Comparison of ENCODE assay signal across 8 cellular contexts in genomic region chr12:51950682-51951198, GRCh38. TPM values are rescaled to one million over a fixed set of nuclear protein-coding genes. Genes with fewer than 3 reads are reported as not detected.
DNase-seq lines count a peak whose midpoint lies in the region; ATAC-seq and TF ChIP-seq lines count a peak whose summit lies in the region.

No MANE protein-coding gene starts in this region.

- peaks cover 0 to 17% (median 3%) of the 10 kb centered on the region in 11 experiments; a peak in 9 of 22 replicates for H3K36me3 ChIP-seq in BLaER1 treated with 17β-estradiol and CSF1 and Interleukin-3, amounts not matched to agents 10 nM and 100 nM
- H3K36me3 ChIP-seq in MG63: no peaks in the 10 kb centered on the region
- H3K36me3 ChIP-seq in effector memory CD4-positive, alpha-beta T cell (ENCODE audit: control insufficient read depth, insufficient read depth, low read length): no peaks in the 10 kb centered on the region
- no peaks in the 10 kb centered on the region for H3K36me3 ChIP-seq in neural progenitor cell

- H3K4me1 ChIP-seq in BLaER1 treated with 17β-estradiol and CSF1 and Interleukin-3, amounts not matched to agents 10 nM and 100 nM: peaks cover 36 to 69% (median 57%) of the 10 kb centered on the region in 10 experiments
- H3K4me1 ChIP-seq in effector memory CD4-positive, alpha-beta T cell (ENCODE audit: control insufficient read depth, insufficient read depth, low read length, poor library complexity, severe bottlenecking): peaks cover 5% of the 10 kb centered on the region
- H3K4me1 ChIP-seq in neural progenitor cell: peaks cover 7% of the 10 kb centered on the region

- peak overlapping the region; percentile 71 for H2AFZ ChIP-seq in neural progenitor cell (replicated peaks)

- H3K9me3 Mint-ChIP-seq in neural progenitor cell: peaks cover 4% of the 10 kb centered on the region

- H3K9ac ChIP-seq in BLaER1 treated with 17β-estradiol and CSF1 and Interleukin-3, amounts not matched to agents 10 nM and 100 nM: peak overlapping the region; percentile 65 to 99 (median 97); a peak in 21 of 22 replicates
- no peak overlapping the region for H3K9ac ChIP-seq in neural progenitor cell

- DNase-seq in MG63 (no peak), neural progenitor cell (ENCODE audit: low spot score) (no peak), iPS-NIHi7 (ENCODE audit: extremely low spot score) (no peak), KBM-7 (no peak), NCI-H774 (lab: John Stamatoyannopoulos, UW) (no peak)
- DNase-seq in effector memory CD4-positive, alpha-beta T cell: no peak

- peaks cover 12 to 31% (median 23%) of the 10 kb centered on the region in 11 experiments; a peak in 20 of 22 replicates for H4K20me1 ChIP-seq in BLaER1 treated with 17β-estradiol and CSF1 and Interleukin-3, amounts not matched to agents 10 nM and 100 nM
- peaks cover 34% of the 10 kb centered on the region for H4K20me1 ChIP-seq in neural progenitor cell (ENCODE audit: low read depth)

- H3K4me3 ChIP-seq in BLaER1 treated with 17β-estradiol and CSF1 and Interleukin-3, amounts not matched to agents 10 nM and 100 nM: peak overlapping the region; percentile 86 to 99 (median 98)
- H3K4me3 ChIP-seq in MG63 (peak overlapping the region; percentile 54), neural progenitor cell (peak overlapping the region; percentile 44)
- H3K4me3 ChIP-seq in effector memory CD4-positive, alpha-beta T cell (ENCODE audit: insufficient read depth, low read depth, low read length, poor library complexity, severe bottlenecking): peak overlapping the region; percentile 73

- H3K4me2 ChIP-seq in BLaER1 treated with 17β-estradiol and CSF1 and Interleukin-3, amounts not matched to agents 10 nM and 100 nM: peak overlapping the region; percentile 71 to 98 (median 89)
- H3K4me2 ChIP-seq in neural progenitor cell: peak overlapping the region; percentile 71

- peak overlapping the region in 9 of 11 experiments; percentile 13 to 98 (median 45); a peak in 15 of 22 replicates for H3K27ac ChIP-seq in BLaER1 treated with 17β-estradiol and CSF1 and Interleukin-3, amounts not matched to agents 10 nM and 100 nM
- H3K27ac ChIP-seq in effector memory CD4-positive, alpha-beta T cell (ENCODE audit: insufficient read depth, low read length, poor library complexity, severe bottlenecking): peak overlapping the region; percentile 62
- no peak overlapping the region for H3K27ac ChIP-seq in neural progenitor cell

- H3K9me3 ChIP-seq in BLaER1 treated with 17β-estradiol and CSF1 and Interleukin-3, amounts not matched to agents 10 nM and 100 nM (replicated peaks in 1 of 11): peaks cover 0 to 15% (median 4%) of the 10 kb centered on the region in 11 experiments; a peak in 15 of 22 replicates
- H3K9me3 ChIP-seq in MG63 (no peaks in the 10 kb centered on the region), neural progenitor cell (ENCODE audit: low read depth) (no peaks in the 10 kb centered on the region)
- no peaks in the 10 kb centered on the region for H3K9me3 ChIP-seq in effector memory CD4-positive, alpha-beta T cell (ENCODE audit: control insufficient read depth, low read length)

- H3K36me3 Mint-ChIP-seq in neural progenitor cell: no peaks in the 10 kb centered on the region

- H3K27me3 ChIP-seq in BLaER1 treated with 17β-estradiol and CSF1 and Interleukin-3, amounts not matched to agents 10 nM and 100 nM: no peaks in the 10 kb centered on the region
- H3K27me3 ChIP-seq in MG63 (peaks cover 18% of the 10 kb centered on the region), neural progenitor cell (peaks cover 42% of the 10 kb centered on the region)
- H3K27me3 ChIP-seq in effector memory CD4-positive, alpha-beta T cell (replicated peaks; ENCODE audit: control insufficient read depth, insufficient read depth, low read length, poor library complexity, severe bottlenecking): no peaks in the 10 kb centered on the region

- H3K27ac Mint-ChIP-seq in neural progenitor cell: peak overlapping the region; percentile 74

- H3K4me3 Mint-ChIP-seq in neural progenitor cell: peak overlapping the region; percentile 97

- no peak for ATAC-seq in HG03280 (IDR thresholded peaks at IDR 0.05; ENCODE audit: unreplicated experiment)

- H3F3A ChIP-seq in neural progenitor cell (ENCODE audit: low read depth): no peaks in the 10 kb centered on the region

- TF ChIP-seq CTCF in neural progenitor cell (IDR thresholded peaks at IDR 0.05): no peak

- peaks cover 40% of the 10 kb centered on the region for H3K79me2 ChIP-seq in neural progenitor cell (ENCODE audit: low read depth)

- in situ Hi-C loops in KBM-7 (cut with MboI; ENCODE audit: low pct_unique_long_range_greater_than_20kb, low sequenced_read_pairs): no loop called here

- peaks cover 34% of the 10 kb centered on the region for H3K4me1 Mint-ChIP-seq in neural progenitor cell

- peaks cover 32% of the 10 kb centered on the region for H3K27me3 Mint-ChIP-seq in neural progenitor cell (ENCODE audit: insufficient read depth, low read depth)

RNA-seq across cellular contexts. Expression of gene ACVR1B, which starts 0.8 kb away (rescaled TPM):
- total RNA-seq in MG63 (2014; rRNA removed; shearing (Covaris generic); ENCODE audit: low replicate concordance): 0.57 and 1.9 TPM in 2 replicates
- 13.8 and 18.9 TPM in 2 replicates for total RNA-seq in neural progenitor cell (ENCODE audit: low replicate concordance)

RNA-seq across cellular contexts. Expression of gene ACVRL1, which starts 43.4 kb away (rescaled TPM):
- 0.52 and 1.4 TPM in 2 replicates for total RNA-seq in MG63 (2014; rRNA removed; shearing (Covaris generic); ENCODE audit: low replicate concordance)
- total RNA-seq in neural progenitor cell (ENCODE audit: low replicate concordance): 0.22 and 2.0 TPM in 2 replicates

RNA-seq across cellular contexts. Expression of gene TAMALIN, which starts 56.0 kb away (rescaled TPM):
- total RNA-seq in MG63 (2014; rRNA removed; shearing (Covaris generic); ENCODE audit: low replicate concordance): 1.4 and 2.0 TPM in 2 replicates
- total RNA-seq in neural progenitor cell (ENCODE audit: low replicate concordance): 1.1 and 7.4 TPM in 2 replicates

Comparison
In these comparisons a context has a peak if more than half of its experiments do, and no peak if none do; other contexts are left out.
1. H3K4me3 ChIP-seq: peak in every context shown above with its lines; median percentile 98 in BLaER1 treated with 17β-estradiol and CSF1 and Interleukin-3, amounts not matched to agents 10 nM and 100 nM; 73 in effector memory CD4-positive, alpha-beta T cell; 54 in MG63; 44 in neural progenitor cell.